In genomic region chr1:155697046-155697445, GRCh38 we compare ENCODE assay signal across 26 cellular contexts.
"Had no signal": no experiment of that assay in that cellular context is flagged by ENCODE, and none has a peak within 500 bp of the region (broad histone marks: within the 10 kb centered on the region; RNA-seq: fewer than 3 reads in every experiment).

No MANE protein-coding gene starts in this region.

- H3K27me3 ChIP-seq: brain microvascular endothelial cell, cardiac muscle cell, Peyer's patch, SJCRH30 had no signal

- ATAC-seq: activated CD4-positive, CD25-positive, alpha-beta regulatory T cell treated with anti-CD3 and anti-CD28 coated beads, Interleukin-2, amount 50 U/mL, for 24 hours; activated CD8-positive, alpha-beta T cell treated with anti-CD3 and anti-CD28 coated beads for 36 hours; activated T-cell treated with anti-CD3 and anti-CD28 coated beads, Interleukin-2, amount 50 U/mL, for 72 hours had no signal

- H3K27ac Mint-ChIP-seq: activated CD8-positive, alpha-beta T cell treated with anti-CD3 and anti-CD28 coated beads for 36 hours; activated naive CD4-positive, alpha-beta T cell treated with anti-CD3 and anti-CD28 coated beads, Interleukin-2, amount 10 ng/mL, durations not matched to agents 7 days and 5 days; activated naive CD8-positive, alpha-beta T cell treated with anti-CD3 and anti-CD28 coated beads for 36 hours; activated T-helper 2 cell treated with anti-CD3 and anti-CD28 coated beads, Interferon-gamma antibody, Interleukin-2, Interleukin-4, amounts not matched to agents 10 μg/mL and 5 μg/mL and 100 μg/mL, durations not matched to agents 14 hours and 24 hours and 36 hours had no signal

- H3K27me3 Mint-ChIP-seq: activated CD8-positive, alpha-beta T cell treated with anti-CD3 and anti-CD28 coated beads for 36 hours; activated naive CD4-positive, alpha-beta T cell treated with anti-CD3 and anti-CD28 coated beads, Interleukin-2, amount 10 ng/mL, durations not matched to agents 7 days and 5 days; activated naive CD8-positive, alpha-beta T cell treated with anti-CD3 and anti-CD28 coated beads for 36 hours had no signal

- H3K9me3 Mint-ChIP-seq: activated CD8-positive, alpha-beta T cell treated with anti-CD3 and anti-CD28 coated beads for 36 hours; activated naive CD4-positive, alpha-beta T cell treated with anti-CD3 and anti-CD28 coated beads, Interleukin-2, amount 10 ng/mL, durations not matched to agents 7 days and 5 days; activated naive CD8-positive, alpha-beta T cell treated with anti-CD3 and anti-CD28 coated beads for 36 hours; activated T-cell treated with anti-CD3 and anti-CD28 coated beads, Interleukin-2, amount 50 U/mL, for 72 hours had no signal

- H3K9me3 ChIP-seq: Peyer's patch, SK-N-SH had no signal

- H3K27ac ChIP-seq: brain microvascular endothelial cell, cardiac muscle cell, Peyer's patch, RWPE1, SJCRH30 had no signal

- H3K4me3 Mint-ChIP-seq: activated CD8-positive, alpha-beta T cell treated with anti-CD3 and anti-CD28 coated beads for 36 hours; activated naive CD4-positive, alpha-beta T cell treated with anti-CD3 and anti-CD28 coated beads, Interleukin-2, amount 10 ng/mL, durations not matched to agents 7 days and 5 days; activated naive CD8-positive, alpha-beta T cell treated with anti-CD3 and anti-CD28 coated beads for 36 hours had no signal

- DNase-seq: activated CD4-positive, alpha-beta T cell treated with anti-CD3 and anti-CD28 coated beads for 4 hours; activated CD8-positive, alpha-beta memory T cell treated with anti-CD3 and anti-CD28 coated beads, Interleukin-2, amount 50 U/mL, for 4 hours; activated CD8-positive, alpha-beta T cell treated with anti-CD3 and anti-CD28 coated beads for 36 hours; activated gamma-delta T cell treated with Interleukin-2 at 50 U/mL for 16 hours; activated naive CD4-positive, alpha-beta T cell treated with anti-CD3 and anti-CD28 coated beads, Interleukin-2, amount 10 ng/mL, durations not matched to agents 7 days and 5 days; activated naive CD8-positive, alpha-beta T cell treated with anti-CD3 and anti-CD28 coated beads for 36 hours; activated T-cell treated with anti-CD3 and anti-CD28 coated beads, Interleukin-2, amount 50 U/mL, for 72 hours; brain microvascular endothelial cell; cerebellar nuclear complex; Karpas-422; NCI-H1048; NCI-H1930; NCI-H2107; NCI-H2171 treated with DMSO at 0.1 percent for 48 hours; NCI-H226; NCI-H510A; NCI-H526 treated with DMSO at 0.1 percent for 48 hours; Peyer's patch; Right ventricle myocardium superior; SJCRH30; SK-N-SH; T-helper 1 cell had no signal

- H3K4me1 ChIP-seq: Peyer's patch, SJCRH30 had no signal

- H3K4me3 ChIP-seq: cardiac muscle cell, Peyer's patch, SJCRH30 had no signal

- H3K36me3 ChIP-seq: cardiac muscle cell had no signal
